14 cellular contexts compared by ENCODE assay signal in the genomic region with DNA sequence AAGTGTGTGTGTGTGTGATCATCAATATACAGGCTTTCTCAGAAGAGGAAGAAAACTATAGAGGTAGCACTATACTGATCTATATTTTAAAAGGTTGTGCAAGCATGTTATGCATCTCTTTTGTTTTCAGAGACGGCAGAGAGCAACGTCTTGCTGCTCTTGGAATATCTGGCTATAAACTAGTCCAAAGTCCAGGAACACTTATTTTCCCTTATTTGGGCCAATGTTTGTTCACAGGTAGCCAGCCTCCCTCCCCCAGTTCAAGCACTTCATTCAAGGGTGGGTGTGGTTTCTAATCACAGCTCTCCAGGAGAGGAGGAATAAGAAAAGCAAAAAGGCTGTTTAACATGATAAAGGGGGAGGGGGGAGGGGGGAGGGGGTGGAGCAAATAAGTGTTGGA. TPM values are rescaled to one million over a fixed set of nuclear protein-coding genes. Genes with fewer than 3 reads are reported as not detected.
DNase-seq lines count a peak whose midpoint lies in the region; ATAC-seq, FAIRE-seq and TF ChIP-seq lines count a peak whose summit lies in the region.
"Had no signal": no experiment of that assay in that cellular context is flagged by ENCODE, and none has a peak within 500 bp of the region (broad histone marks: within the 10 kb centered on the region; RNA-seq: fewer than 3 reads in every experiment).

No MANE protein-coding gene starts in this region.

- H3K27me3 ChIP-seq in K562 (ENCODE audit: control insufficient read depth in 2 of 2, insufficient read depth in 2 of 2, low read length in 2 of 2) (no peaks in the 10 kb centered on the region), mucosa of stomach (ENCODE audit: control insufficient read depth, insufficient read depth, low read length) (no peaks in the 10 kb centered on the region), ovary (no peaks in the 10 kb centered on the region)
- H3K27me3 ChIP-seq: tibial nerve had no signal

- H3K9me3 ChIP-seq in K562 (replicated peaks; ENCODE audit: control insufficient read depth, insufficient read depth, low read depth, low read length) = 0 out of 2 replicates have a peak, but pooled peaks cover 2% of the 10 kb centered on the region
- no peaks in the 10 kb centered on the region for H3K9me3 ChIP-seq in mucosa of stomach (ENCODE audit: control insufficient read depth, low read length)
- H3K9me3 ChIP-seq in ovary = no peaks in the 10 kb centered on the region
- H3K9me3 ChIP-seq: BLaER1, tibial nerve had no signal

- ATAC-seq in K562 (peak; percentile 18), GM18498 (IDR thresholded peaks at IDR 0.05; ENCODE audit: unreplicated experiment) (no peak)
- no peak for ATAC-seq in stimulated activated effector memory CD8-positive, alpha-beta T cell treated with anti-CD3 and anti-CD28 coated beads, Interleukin-12 subunit alpha, Interleukin-12 subunit beta, amount 100 ng/mL, for 72 hours

- H3K36me3 Mint-ChIP-seq in stimulated activated effector memory CD8-positive, alpha-beta T cell treated with anti-CD3 and anti-CD28 coated beads, Interleukin-12 subunit alpha, Interleukin-12 subunit beta, amount 100 ng/mL, for 72 hours = peaks cover 8% of the 10 kb centered on the region
- H3K36me3 Mint-ChIP-seq: activated naive CD8-positive, alpha-beta T cell had no signal

- H3K4me1 ChIP-seq in K562 (replicated peaks in 1 of 2; ENCODE audit: control insufficient read depth in 2 of 2, insufficient read depth in 2 of 2, low read length in 2 of 2) (peaks cover 22 to 42% of the 10 kb centered on the region in 2 experiments; a peak in 4 of 5 replicates), mucosa of stomach (ENCODE audit: control insufficient read depth, insufficient read depth, low read length) (peaks cover 45% of the 10 kb centered on the region), ovary (ENCODE audit: insufficient read depth) (peaks cover 18% of the 10 kb centered on the region)

- peak overlapping the region; percentile 59 for H3K4me2 ChIP-seq in K562 (ENCODE audit: insufficient read depth, low read length)
- H3K4me2 ChIP-seq: BLaER1 had no signal

- H4K20me1 ChIP-seq in K562 (replicated peaks; ENCODE audit: control insufficient read depth, insufficient read depth, low read length) = peaks cover 3% of the 10 kb centered on the region; the same call in 1 of the 2 replicates

- FAIRE-seq in K562 (lab: Jason Lieb, UNC) (peak; percentile 94), GM12891 (lab: Jason Lieb, UNC) (no peak)

- intact Hi-C loops in K562 (cut with micrococcal nuclease) (loop anchor here (5.0 kb wide), 2 partner anchors 47 to 207 kb away; no protein-coding TSS in a partner anchor), ovary (cut with DNase I) (loop anchor here in 2 of 4 donors (5.0 to 10.0 kb wide), 5 partner anchors 159 to 277 kb away; no protein-coding TSS in a partner anchor)

- H2AFZ ChIP-seq in K562 (ENCODE audit: low read depth, low read length) = no peak overlapping the region

- no peak for TF ChIP-seq RAD21 in K562 (CRISPR knock-in tag; conservative IDR thresholded peaks at IDR 0.05 in 1 of 2, IDR thresholded peaks at IDR 0.05 in 1 of 2)

- TF ChIP-seq POLR2A in K562 (conservative IDR thresholded peaks at IDR 0.05) (no peak), ovary (IDR thresholded peaks at IDR 0.05) (no peak), GM12891 (IDR thresholded peaks at IDR 0.05; ENCODE audit: low read depth, low read length) (no peak)

- H3K79me2 ChIP-seq in K562 (ENCODE audit: control insufficient read depth, insufficient read depth, low read length) = peaks cover 71% of the 10 kb centered on the region

- CTCF ChIA-PET in K562 (lab: Yijun Ruan, JAX; ENCODE audit: low intra/inter-chr PET ratio) = no interaction called here

- TF ChIP-seq CTCF in K562 (IDR thresholded peaks at IDR 0.05 in 2 of 3, conservative IDR thresholded peaks at IDR 0.05 in 1 of 3; ENCODE audit: insufficient read depth in 2 of 3, low read depth in 1 of 3, low read length in 3 of 3) = no peak
- TF ChIP-seq CTCF in ovary (IDR thresholded peaks at IDR 0.05) = no peak

- no peaks in the 10 kb centered on the region for H3K9me1 ChIP-seq in K562 (ENCODE audit: control insufficient read depth, insufficient read depth, low read length)

- H3K4me3 Mint-ChIP-seq in stimulated activated effector memory CD8-positive, alpha-beta T cell treated with anti-CD3 and anti-CD28 coated beads, Interleukin-12 subunit alpha, Interleukin-12 subunit beta, amount 100 ng/mL, for 72 hours = no peak overlapping the region
- H3K4me3 Mint-ChIP-seq: activated naive CD8-positive, alpha-beta T cell had no signal

- H3K27ac Mint-ChIP-seq in stimulated activated effector memory CD8-positive, alpha-beta T cell treated with anti-CD3 and anti-CD28 coated beads, Interleukin-12 subunit alpha, Interleukin-12 subunit beta, amount 100 ng/mL, for 72 hours = no peak overlapping the region
- H3K27ac Mint-ChIP-seq: activated naive CD8-positive, alpha-beta T cell had no signal

- peak; percentile 83 for TF ChIP-seq EP300 in K562 (IDR thresholded peaks at IDR 0.05; ENCODE audit: low read length)
- no peak for TF ChIP-seq EP300 in ovary (IDR thresholded peaks at IDR 0.05)

- H3K9me3 Mint-ChIP-seq in stimulated activated effector memory CD8-positive, alpha-beta T cell treated with anti-CD3 and anti-CD28 coated beads, Interleukin-12 subunit alpha, Interleukin-12 subunit beta, amount 100 ng/mL, for 72 hours = no peaks in the 10 kb centered on the region

- H3K4me3 ChIP-seq in K562 (peak overlapping the region; percentile 15; the same call in 1 of the 2 replicates), mucosa of stomach (ENCODE audit: low read length) (no peak overlapping the region), ovary (no peak overlapping the region)
- H3K4me3 ChIP-seq: BLaER1, tibial nerve had no signal

- 0% methylated on average over 2 of the region's 2 CpGs for WGBS in K562 (ENCODE audit: insufficient coverage, low coverage, missing lambda C conversion rate)
- WGBS in ovary, 3 donors = 71 to 79% (median 74%) methylated on average over 2 of the region's 2 CpGs

- peaks cover 22% of the 10 kb centered on the region for H3K4me1 Mint-ChIP-seq in stimulated activated effector memory CD8-positive, alpha-beta T cell treated with anti-CD3 and anti-CD28 coated beads, Interleukin-12 subunit alpha, Interleukin-12 subunit beta, amount 100 ng/mL, for 72 hours

- peak; percentile 84 for DNase-seq in DMS53 (lab: John Stamatoyannopoulos, UW)
- peak; percentile 32 for DNase-seq in NCI-H187 treated with DMSO at 0.1 percent for 48 hours (lab: John Stamatoyannopoulos, UW)
- peak; percentile 57 to 83 (median 72) for DNase-seq in K562 (ENCODE audit: extremely low read depth in 1 of 4, low spot score in 3 of 4)
- DNase-seq in ovary = no peak
- no peak for DNase-seq in GM12891 (ENCODE audit: insufficient read length, low spot score)
- DNase-seq in stimulated activated effector memory CD8-positive, alpha-beta T cell treated with anti-CD3 and anti-CD28 coated beads, Interleukin-12 subunit alpha, Interleukin-12 subunit beta, amount 100 ng/mL, for 72 hours (ENCODE audit: low spot score in 2 of 2) = no peak
- DNase-seq: dermis blood vessel endothelial cell, GOT3, Kasumi-1 had no signal

- H3K9ac ChIP-seq in K562 (ENCODE audit: insufficient read depth in 1 of 2, low read depth in 2 of 2, low read length in 2 of 2) (peak overlapping the region in 1 of 2 experiments; percentile 39; a peak in 2 of 4 replicates), mucosa of stomach (ENCODE audit: low read length) (peak overlapping the region; percentile 99)
- H3K9ac ChIP-seq: BLaER1 had no signal

- in situ Hi-C loops in K562 (cut with MboI) = no loop called here

- no TSS peak for BruUV-seq in K562 (replicated peaks; lab: Mats Ljungman, UMichigan)

- H3K27ac ChIP-seq in K562 (ENCODE audit: extremely low read depth, low read depth, low read length) (peak overlapping the region; percentile 44; the same call in 2 of the 3 replicates), ovary (no peak overlapping the region)
- H3K27ac ChIP-seq: BLaER1, tibial nerve had no signal

- POLR2A ChIA-PET in K562 (lab: Yijun Ruan, JAX) = interaction anchor here (0.5 to 1.3 kb wide), 9 partner anchors 8 to 300 kb away, joined by 3 to 7 read pairs (median 4); a partner anchor contains a TSS

- H3K36me3 ChIP-seq in K562 (ENCODE audit: control insufficient read depth, insufficient read depth, low read length) = peaks cover 62% of the 10 kb centered on the region
- H3K36me3 ChIP-seq in mucosa of stomach (ENCODE audit: control insufficient read depth, insufficient read depth, low read length) = peaks cover 11% of the 10 kb centered on the region
- H3K36me3 ChIP-seq in ovary = no peaks in the 10 kb centered on the region

RNA-seq across cellular contexts. Expression of a gene that starts 4.2 kb away (rescaled TPM):
- 12.4 and 17.4 TPM in 2 replicates for total RNA-seq in K562 (2011; cell fraction: chromatin; rRNA removed; ENCODE audit: low replicate concordance)
- 14.3 and 15.3 TPM in 2 replicates for total RNA-seq in K562 (2011; cell fraction: nucleolus; rRNA removed)
- 21.9 and 32.4 TPM in 2 replicates for total RNA-seq in K562 (2011; cell fraction: nucleoplasm; rRNA removed)
- 8.8 and 9.7 TPM in 2 replicates for total RNA-seq in K562 (2014; rRNA removed)
- 7.2 and 7.7 TPM in 2 replicates for total RNA-seq in K562 (2014; rRNA removed; fragmentation: Illumina TruSeq; extraction: Trizol)
- 5.6 and 5.9 TPM in 2 replicates for total RNA-seq in K562 (2015; rRNA removed; fragmentation: Illumina TruSeq; extraction: Trizol)
- 14.6 and 15.8 TPM in 2 replicates for total RNA-seq in K562 (2021)
- 4.1 and 4.3 TPM in 2 replicates for polyA plus RNA-seq in K562 (2011; rRNA removed)
- polyA plus RNA-seq in K562 (2011; cell fraction: cytosol; rRNA removed) = 3.2 and 4.3 TPM in 2 replicates
- 7.6 and 8.4 TPM in 2 replicates for polyA plus RNA-seq in K562 (2011; cell fraction: nucleus; rRNA removed)
- polyA plus RNA-seq in K562 (2012) = 3.3 and 4.3 TPM in 2 replicates
- 5.1 and 5.3 TPM in 2 replicates for polyA plus RNA-seq in K562 (2014; fragmentation: Illumina TruSeq; extraction: Trizol)
- polyA plus RNA-seq in K562 (2014; fragmentation: Nextera tagmentation; extraction: Ambion mirVana) = 1 to 10 TPM; 3.7 to 7.7 TPM
- 4.5 and 5.3 TPM in 2 replicates for polyA plus RNA-seq in K562 (2014; rRNA removed)
- 10.9 and 12.2 TPM in 2 replicates for polyA minus RNA-seq in K562 (2011; rRNA and poly(A)+ RNA removed)
- polyA minus RNA-seq in K562 (2011; cell fraction: cytosol; rRNA and poly(A)+ RNA removed) = 11.1 and 12.5 TPM in 2 replicates
- 12.0 and 16.7 TPM in 2 replicates for polyA minus RNA-seq in K562 (2011; cell fraction: nucleus; rRNA and poly(A)+ RNA removed)
- 10 to 100 TPM in 3 of 7 donors, 1 to 10 TPM in 4; 3.2 to 13.0 (median 8.6) TPM for total RNA-seq in ovary
- 1 to 10 TPM; 3.1 to 4.0 TPM for polyA plus RNA-seq in ovary
- polyA plus RNA-seq in GM12891 (2012; ENCODE audit: low read depth, missing spikeins) = 0.18 TPM

RNA-seq across cellular contexts. Expression of a gene that starts 54.1 kb away (rescaled TPM):
- total RNA-seq in K562 (2011; cell fraction: chromatin; rRNA removed; ENCODE audit: low replicate concordance) = 3.1 and 7.4 TPM in 2 replicates
- total RNA-seq in K562 (2011; cell fraction: nucleolus; rRNA removed) = 2.8 and 3.3 TPM in 2 replicates
- 5.4 and 9.6 TPM in 2 replicates for total RNA-seq in K562 (2011; cell fraction: nucleoplasm; rRNA removed)
- total RNA-seq in K562 (2014; rRNA removed) (2.1 and 3.3 TPM in 2 replicates), K562 (2014; rRNA removed; fragmentation: Illumina TruSeq; extraction: Trizol) (3.7 and 4.4 TPM in 2 replicates), K562 (2015; rRNA removed; fragmentation: Illumina TruSeq; extraction: Trizol) (4.1 and 4.7 TPM in 2 replicates), K562 (2021) (4.5 and 6.0 TPM in 2 replicates), ovary (10 to 100 TPM in 2 of 7 donors, 1 to 10 TPM in 5; 5.4 to 13.0 (median 7.4) TPM)
- polyA plus RNA-seq in K562 (2011; rRNA removed) (5.5 and 7.5 TPM in 2 replicates), K562 (2014; fragmentation: Illumina TruSeq; extraction: Trizol) (6.7 and 7.1 TPM in 2 replicates), K562 (2014; fragmentation: Nextera tagmentation; extraction: Ambion mirVana) (1 to 10 TPM; 1.9 to 2.1 TPM), K562 (2014; rRNA removed) (4.0 and 5.2 TPM in 2 replicates), ovary (10 to 100 TPM in 1 of 2 donors, 1 to 10 TPM in 1; 4.3 to 13.8 TPM)
- 1.9 and 3.2 TPM in 2 replicates for polyA plus RNA-seq in K562 (2011; cell fraction: cytosol; rRNA removed)
- polyA plus RNA-seq in K562 (2011; cell fraction: nucleus; rRNA removed) = 2.5 and 3.7 TPM in 2 replicates
- polyA plus RNA-seq in K562 (2012) = 4.7 and 5.9 TPM in 2 replicates
- polyA minus RNA-seq in K562 (2011; rRNA and poly(A)+ RNA removed) = 6.5 and 11.2 TPM in 2 replicates
- polyA minus RNA-seq in K562 (2011; cell fraction: cytosol; rRNA and poly(A)+ RNA removed) = 3.3 and 4.0 TPM in 2 replicates
- polyA minus RNA-seq in K562 (2011; cell fraction: nucleus; rRNA and poly(A)+ RNA removed) = 1.5 and 3.6 TPM in 2 replicates
- polyA plus RNA-seq in GM12891 (2012; ENCODE audit: low read depth, missing spikeins) = 3.8 TPM

Comparison
In these comparisons a context has a peak if more than half of its experiments do, and no peak if none do; other contexts are left out.
1. DNase-seq: peak in DMS53 (single experiment), NCI-H187 treated with DMSO at 0.1 percent for 48 hours (single experiment) and K562 (4 of 4); none in ovary (0 of 5), GM12891 (single experiment) and stimulated activated effector memory CD8-positive, alpha-beta T cell treated with anti-CD3 and anti-CD28 coated beads, Interleukin-12 subunit alpha, Interleukin-12 subunit beta, amount 100 ng/mL, for 72 hours (0 of 2).